38 cellular contexts compared by ENCODE assay signal in the genomic region with DNA sequence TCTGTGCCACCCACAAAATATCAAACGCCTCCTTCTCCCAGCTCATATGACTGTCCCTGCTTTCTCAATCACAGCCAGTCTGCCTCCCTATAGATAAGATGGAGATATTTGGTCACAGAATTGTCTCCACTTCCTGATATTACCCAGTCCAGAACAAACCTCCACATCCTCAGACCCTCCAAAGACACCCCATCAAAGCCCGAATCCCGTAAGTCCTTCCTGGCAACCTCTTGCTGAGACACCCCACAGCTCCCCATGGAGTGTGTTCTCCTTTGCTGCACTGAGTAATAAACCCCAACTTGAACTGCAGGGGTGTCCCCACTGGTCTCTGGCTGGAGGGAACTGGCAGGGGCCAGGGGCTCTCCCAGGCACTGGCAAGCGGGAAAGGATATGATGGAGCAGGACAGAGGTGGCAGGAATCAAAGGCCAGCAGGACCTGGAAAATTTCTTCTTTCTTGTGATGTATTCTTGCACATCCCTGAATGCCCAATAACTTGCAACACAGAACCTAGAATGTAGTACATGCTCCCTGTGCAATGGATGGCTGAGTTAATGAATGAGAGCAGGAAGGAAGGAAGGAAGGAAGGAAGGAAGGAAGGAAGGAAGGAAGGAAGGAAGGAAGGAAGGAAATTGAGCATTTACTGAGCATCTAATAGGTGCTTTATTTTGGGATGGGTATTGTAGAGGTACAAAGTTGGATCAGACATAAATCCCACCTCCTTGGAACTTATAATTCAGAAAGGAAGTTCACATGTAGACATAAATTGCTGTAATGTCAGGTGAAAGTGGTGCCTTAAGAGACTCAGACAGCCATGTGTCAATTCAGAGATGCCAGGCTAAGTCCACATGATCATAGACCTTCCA. TPM values are rescaled to one million over a fixed set of nuclear protein-coding genes. Genes with fewer than 3 reads are reported as not detected.
"Had no signal": no experiment of that assay in that cellular context is flagged by ENCODE, and none has a peak within 500 bp of the region (broad histone marks: within the 10 kb centered on the region; RNA-seq: fewer than 3 reads in every experiment).

No MANE protein-coding gene starts in this region.

- H3K4me1 ChIP-seq: ascending aorta had no signal

- ATAC-seq: activated CD4-positive, alpha-beta T cell treated with anti-CD3 and anti-CD28 coated beads for 36 hours; activated CD8-positive, alpha-beta memory T cell treated with anti-CD3 and anti-CD28 coated beads, Interleukin-2, amount 10 ng/mL, durations not matched to agents 7 days and 5 days; activated CD8-positive, alpha-beta T cell treated with anti-CD3 and anti-CD28 coated beads, Interleukin-2, amount 10 ng/mL, durations not matched to agents 7 days and 5 days; activated naive CD8-positive, alpha-beta T cell treated with anti-CD3 and anti-CD28 coated beads, Interleukin-2, amount 50 U/mL, for 24 hours had no signal

- H3K27ac ChIP-seq: ascending aorta, cardiac muscle cell, VCaP had no signal

- H3K36me3 Mint-ChIP-seq: activated CD8-positive, alpha-beta memory T cell treated with anti-CD3 and anti-CD28 coated beads, Interleukin-2, amount 10 ng/mL, durations not matched to agents 7 days and 5 days; activated naive CD4-positive, alpha-beta T cell treated with anti-CD3 and anti-CD28 coated beads, Interleukin-2, amount 10 ng/mL, durations not matched to agents 7 days and 5 days; activated naive CD4-positive, alpha-beta T cell treated with anti-CD3 and anti-CD28 coated beads, Interleukin-2, amount 50 U/mL, for 24 hours; activated naive CD8-positive, alpha-beta T cell; activated naive CD8-positive, alpha-beta T cell treated with anti-CD3 and anti-CD28 coated beads, Interleukin-2, amount 10 ng/mL, durations not matched to agents 7 days and 5 days; brain had no signal

- H3K9me3 ChIP-seq: ascending aorta had no signal

- H3K4me3 Mint-ChIP-seq: activated B cell treated with CpG ODN at 0.5 μM for 24 hours; activated CD4-positive, alpha-beta memory T cell treated with anti-CD3 and anti-CD28 coated beads, Interleukin-2, amount 10 ng/mL, durations not matched to agents 7 days and 5 days; activated CD4-positive, alpha-beta T cell treated with anti-CD3 and anti-CD28 coated beads for 36 hours; activated CD4-positive, alpha-beta T cell treated with anti-CD3 and anti-CD28 coated beads, Interleukin-2, amount 10 ng/mL, durations not matched to agents 7 days and 5 days; activated CD8-positive, alpha-beta memory T cell treated with anti-CD3 and anti-CD28 coated beads, Interleukin-2, amount 10 ng/mL, durations not matched to agents 7 days and 5 days; activated CD8-positive, alpha-beta T cell treated with anti-CD3 and anti-CD28 coated beads, Interleukin-2, amount 10 ng/mL, durations not matched to agents 7 days and 5 days; activated naive CD4-positive, alpha-beta T cell treated with anti-CD3 and anti-CD28 coated beads, Interleukin-2, amount 10 ng/mL, durations not matched to agents 7 days and 5 days; activated naive CD4-positive, alpha-beta T cell treated with anti-CD3 and anti-CD28 coated beads, Interleukin-2, amount 50 U/mL, for 24 hours; activated naive CD8-positive, alpha-beta T cell; activated naive CD8-positive, alpha-beta T cell treated with anti-CD3 and anti-CD28 coated beads, Interleukin-2, amount 10 ng/mL, durations not matched to agents 7 days and 5 days; activated naive CD8-positive, alpha-beta T cell treated with anti-CD3 and anti-CD28 coated beads, Interleukin-2, amount 50 U/mL, for 24 hours; activated T-cell treated with anti-CD3 and anti-CD28 coated beads, Interleukin-2, amount 50 U/mL, for 24 hours; brain; central memory CD8-positive, alpha-beta T cell; T-helper 1 cell treated with Interleukin-12 subunit alpha and Interleukin-12 subunit beta and Interleukin-4 antibody, amounts not matched to agents 30 μg/mL and 1 μg/mL, for 36 hours; T-helper 2 cell treated with Interferon-gamma antibody and Interleukin-4, amounts not matched to agents 5 μg/mL and 100 μg/mL, for 36 hours had no signal

- H3K36me3 ChIP-seq: ascending aorta, cardiac muscle cell had no signal

- H3K4me3 ChIP-seq: ascending aorta, cardiac muscle cell had no signal

- H3K4me1 Mint-ChIP-seq: activated B cell treated with CpG ODN at 0.5 μM for 24 hours; activated CD4-positive, alpha-beta T cell treated with anti-CD3 and anti-CD28 coated beads for 36 hours; activated naive CD4-positive, alpha-beta T cell treated with anti-CD3 and anti-CD28 coated beads, Interleukin-2, amount 10 ng/mL, durations not matched to agents 7 days and 5 days; activated naive CD4-positive, alpha-beta T cell treated with anti-CD3 and anti-CD28 coated beads, Interleukin-2, amount 50 U/mL, for 24 hours; activated naive CD8-positive, alpha-beta T cell treated with anti-CD3 and anti-CD28 coated beads, Interleukin-2, amount 50 U/mL, for 24 hours; central memory CD8-positive, alpha-beta T cell had no signal

- H3K27ac Mint-ChIP-seq: activated B cell treated with CpG ODN at 0.5 μM for 24 hours; activated CD4-positive, alpha-beta memory T cell treated with anti-CD3 and anti-CD28 coated beads, Interleukin-2, amount 10 ng/mL, durations not matched to agents 7 days and 5 days; activated CD4-positive, alpha-beta T cell treated with anti-CD3 and anti-CD28 coated beads for 36 hours; activated CD4-positive, alpha-beta T cell treated with anti-CD3 and anti-CD28 coated beads, Interleukin-2, amount 10 ng/mL, durations not matched to agents 7 days and 5 days; activated CD8-positive, alpha-beta memory T cell treated with anti-CD3 and anti-CD28 coated beads, Interleukin-2, amount 10 ng/mL, durations not matched to agents 7 days and 5 days; activated CD8-positive, alpha-beta T cell treated with anti-CD3 and anti-CD28 coated beads, Interleukin-2, amount 10 ng/mL, durations not matched to agents 7 days and 5 days; activated naive CD4-positive, alpha-beta T cell treated with anti-CD3 and anti-CD28 coated beads, Interleukin-2, amount 10 ng/mL, durations not matched to agents 7 days and 5 days; activated naive CD4-positive, alpha-beta T cell treated with anti-CD3 and anti-CD28 coated beads, Interleukin-2, amount 50 U/mL, for 24 hours; activated naive CD8-positive, alpha-beta T cell; activated naive CD8-positive, alpha-beta T cell treated with anti-CD3 and anti-CD28 coated beads, Interleukin-2, amount 10 ng/mL, durations not matched to agents 7 days and 5 days; activated naive CD8-positive, alpha-beta T cell treated with anti-CD3 and anti-CD28 coated beads, Interleukin-2, amount 50 U/mL, for 24 hours; activated T-cell treated with anti-CD3 and anti-CD28 coated beads, Interleukin-2, amount 50 U/mL, for 24 hours; activated T-helper 2 cell treated with anti-CD3 and anti-CD28 coated beads, Interferon-gamma antibody, Interleukin-2, Interleukin-4, amounts not matched to agents 10 μg/mL and 5 μg/mL and 100 μg/mL, durations not matched to agents 14 hours and 24 hours and 36 hours; T-helper 1 cell treated with Interleukin-12 subunit alpha and Interleukin-12 subunit beta and Interleukin-4 antibody, amounts not matched to agents 30 μg/mL and 1 μg/mL, for 36 hours; T-helper 2 cell treated with Interferon-gamma antibody and Interleukin-4, amounts not matched to agents 5 μg/mL and 100 μg/mL, for 36 hours had no signal

- H3K27me3 ChIP-seq: ascending aorta had no signal

- H3K9me3 Mint-ChIP-seq: activated B cell treated with CpG ODN at 0.5 μM for 24 hours; activated CD4-positive, alpha-beta memory T cell treated with anti-CD3 and anti-CD28 coated beads, Interleukin-2, amount 10 ng/mL, durations not matched to agents 7 days and 5 days; activated CD4-positive, alpha-beta T cell treated with anti-CD3 and anti-CD28 coated beads, Interleukin-2, amount 10 ng/mL, durations not matched to agents 7 days and 5 days; activated naive CD4-positive, alpha-beta T cell treated with anti-CD3 and anti-CD28 coated beads, Interleukin-2, amount 10 ng/mL, durations not matched to agents 7 days and 5 days; activated naive CD4-positive, alpha-beta T cell treated with anti-CD3 and anti-CD28 coated beads, Interleukin-2, amount 50 U/mL, for 24 hours; activated naive CD8-positive, alpha-beta T cell treated with anti-CD3 and anti-CD28 coated beads, Interleukin-2, amount 10 ng/mL, durations not matched to agents 7 days and 5 days; activated naive CD8-positive, alpha-beta T cell treated with anti-CD3 and anti-CD28 coated beads, Interleukin-2, amount 50 U/mL, for 24 hours; activated T-cell treated with anti-CD3 and anti-CD28 coated beads, Interleukin-2, amount 50 U/mL, for 24 hours; activated T-helper 2 cell treated with anti-CD3 and anti-CD28 coated beads, Interferon-gamma antibody, Interleukin-2, Interleukin-4, amounts not matched to agents 10 μg/mL and 5 μg/mL and 100 μg/mL, durations not matched to agents 14 hours and 24 hours and 36 hours; central memory CD8-positive, alpha-beta T cell; T-helper 1 cell treated with Interleukin-12 subunit alpha and Interleukin-12 subunit beta and Interleukin-4 antibody, amounts not matched to agents 30 μg/mL and 1 μg/mL, for 36 hours; T-helper 2 cell treated with Interferon-gamma antibody and Interleukin-4, amounts not matched to agents 5 μg/mL and 100 μg/mL, for 36 hours had no signal

- DNase-seq: activated B cell treated with CpG ODN at 0.5 μM for 24 hours; activated CD4-positive, alpha-beta memory T cell treated with anti-CD3 and anti-CD28 coated beads, Interleukin-2, amount 10 ng/mL, durations not matched to agents 7 days and 5 days; activated CD4-positive, alpha-beta T cell treated with anti-CD3 and anti-CD28 coated beads for 1 hour; activated CD4-positive, alpha-beta T cell treated with anti-CD3 and anti-CD28 coated beads for 36 hours; activated CD4-positive, alpha-beta T cell treated with anti-CD3 and anti-CD28 coated beads for 48 hours; activated CD4-positive, alpha-beta T cell treated with anti-CD3 and anti-CD28 coated beads, Interleukin-2, amount 10 ng/mL, durations not matched to agents 7 days and 5 days; activated CD4-positive, alpha-beta T cell treated with anti-CD3 and anti-CD28 coated beads, Interleukin-2, amount 50 U/mL, for 48 hours; activated CD8-positive, alpha-beta memory T cell treated with anti-CD3 and anti-CD28 coated beads for 24 hours; activated CD8-positive, alpha-beta memory T cell treated with anti-CD3 and anti-CD28 coated beads, Interleukin-2, amount 10 ng/mL, durations not matched to agents 7 days and 5 days; activated CD8-positive, alpha-beta memory T cell treated with anti-CD3 and anti-CD28 coated beads, Interleukin-2, amount 50 U/mL, for 48 hours; activated CD8-positive, alpha-beta T cell treated with anti-CD3 and anti-CD28 coated beads, Interleukin-2, amount 10 ng/mL, durations not matched to agents 7 days and 5 days; activated effector memory CD4-positive, alpha-beta T cell treated with Interleukin-2 at 50 U/mL for 16 hours; activated gamma-delta T cell; activated naive CD4-positive, alpha-beta T cell treated with anti-CD3 and anti-CD28 coated beads, Interleukin-2, amount 10 ng/mL, durations not matched to agents 7 days and 5 days; activated naive CD4-positive, alpha-beta T cell treated with Interleukin-2 at 50 U/mL for 16 hours; activated naive CD8-positive, alpha-beta T cell treated with anti-CD3 and anti-CD28 coated beads, Interleukin-2, amount 10 ng/mL, durations not matched to agents 7 days and 5 days; activated naive CD8-positive, alpha-beta T cell treated with anti-CD3 and anti-CD28 coated beads, Interleukin-2, amount 50 U/mL, for 24 hours; activated T-cell treated with anti-CD3 and anti-CD28 coated beads, Interleukin-2, amount 50 U/mL, for 24 hours; activated T-cell treated with anti-CD3 and anti-CD28 coated beads, Interleukin-2, amount 50 U/mL, for 48 hours; amygdala; anterior cingulate cortex; caudate nucleus; cerebellar nuclear complex; T-helper 1 cell; T-helper 2 cell; T-helper 9 cell had no signal

RNA-seq across cellular contexts. Expression of a gene that starts 13.9 kb away (rescaled TPM):
- total RNA-seq: activated B cell treated with CpG ODN at 0.5 μM for 24 hours; activated CD4-positive, alpha-beta memory T cell treated with anti-CD3 and anti-CD28 coated beads, Interleukin-2, amount 10 ng/mL, durations not matched to agents 7 days and 5 days; activated CD4-positive, alpha-beta T cell treated with anti-CD3 and anti-CD28 coated beads for 36 hours; activated CD4-positive, alpha-beta T cell treated with anti-CD3 and anti-CD28 coated beads, Interleukin-2, amount 10 ng/mL, durations not matched to agents 7 days and 5 days; activated CD8-positive, alpha-beta memory T cell treated with anti-CD3 and anti-CD28 coated beads, Interleukin-2, amount 10 ng/mL, durations not matched to agents 7 days and 5 days; activated CD8-positive, alpha-beta T cell treated with anti-CD3 and anti-CD28 coated beads, Interleukin-2, amount 10 ng/mL, durations not matched to agents 7 days and 5 days; activated naive CD8-positive, alpha-beta T cell treated with anti-CD3 and anti-CD28 coated beads, Interleukin-2, amount 10 ng/mL, durations not matched to agents 7 days and 5 days; activated T-helper 2 cell treated with anti-CD3 and anti-CD28 coated beads, Interferon-gamma antibody, Interleukin-2, Interleukin-4, amounts not matched to agents 10 μg/mL and 5 μg/mL and 100 μg/mL, durations not matched to agents 14 hours and 24 hours and 36 hours; ascending aorta; bronchial epithelial cell; cardiac muscle cell; chondrocyte had no signal
